ENCODE assay signal across 30 cellular contexts in the genomic region with DNA sequence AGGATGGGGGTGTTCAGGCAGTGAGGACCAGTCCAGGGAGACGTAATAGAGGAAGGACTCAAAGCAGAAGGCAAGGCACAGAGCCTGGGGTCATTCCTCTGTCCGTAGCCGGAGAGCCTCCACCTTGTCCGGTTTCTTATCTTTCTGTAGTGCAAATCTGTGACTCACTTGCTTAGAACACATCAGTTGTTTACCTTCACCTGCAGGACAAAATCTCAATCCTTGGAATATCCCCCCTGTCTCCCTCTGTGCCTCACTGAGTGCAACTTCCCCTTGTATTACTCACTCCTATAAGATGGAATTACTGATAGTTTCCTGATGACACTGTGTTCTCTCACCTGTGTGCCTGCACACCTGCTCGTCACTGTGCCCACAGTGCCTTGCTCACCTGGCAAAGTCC.
"Had no signal": no experiment of that assay in that cellular context is flagged by ENCODE, and none has a peak within 500 bp of the region (broad histone marks: within the 10 kb centered on the region; RNA-seq: fewer than 3 reads in every experiment).

No MANE protein-coding gene starts in this region.

- H3K4me1 Mint-ChIP-seq: activated CD4-positive, alpha-beta T cell treated with anti-CD3 and anti-CD28 coated beads for 36 hours; activated CD4-positive, alpha-beta T cell treated with anti-CD3 and anti-CD28 coated beads, Interleukin-2, amount 10 ng/mL, durations not matched to agents 24 days and 14 days; activated CD8-positive, alpha-beta memory T cell treated with anti-CD3 and anti-CD28 coated beads, Interleukin-2, amount 10 ng/mL, durations not matched to agents 7 days and 5 days; activated naive CD4-positive, alpha-beta T cell treated with anti-CD3 and anti-CD28 coated beads, Interleukin-2, amount 10 ng/mL, durations not matched to agents 7 days and 5 days had no signal

- H3K36me3 Mint-ChIP-seq: activated CD4-positive, alpha-beta memory T cell treated with anti-CD3 and anti-CD28 coated beads for 36 hours; activated CD8-positive, alpha-beta memory T cell treated with anti-CD3 and anti-CD28 coated beads, Interleukin-2, amount 10 ng/mL, durations not matched to agents 7 days and 5 days; activated naive CD4-positive, alpha-beta T cell treated with anti-CD3 and anti-CD28 coated beads, Interleukin-2, amount 10 ng/mL, durations not matched to agents 7 days and 5 days; activated naive CD8-positive, alpha-beta T cell had no signal

- H3K4me3 Mint-ChIP-seq: activated CD4-positive, alpha-beta memory T cell treated with anti-CD3 and anti-CD28 coated beads for 36 hours; activated CD4-positive, alpha-beta T cell treated with anti-CD3 and anti-CD28 coated beads for 36 hours; activated CD4-positive, alpha-beta T cell treated with anti-CD3 and anti-CD28 coated beads, Interleukin-2, amount 10 ng/mL, durations not matched to agents 24 days and 14 days; activated CD8-positive, alpha-beta memory T cell treated with anti-CD3 and anti-CD28 coated beads, Interleukin-2, amount 10 ng/mL, durations not matched to agents 7 days and 5 days; activated CD8-positive, alpha-beta T cell treated with anti-CD3 and anti-CD28 coated beads, Interleukin-2, amount 10 ng/mL, durations not matched to agents 7 days and 5 days; activated naive CD4-positive, alpha-beta T cell treated with anti-CD3 and anti-CD28 coated beads, Interleukin-2, amount 10 ng/mL, durations not matched to agents 7 days and 5 days; activated naive CD8-positive, alpha-beta T cell; activated T-helper 1 cell treated with anti-CD3 and anti-CD28 coated beads, Interleukin-12 subunit alpha, Interleukin-12 subunit beta, Interleukin-2, Interleukin-4 antibody, amounts not matched to agents 30 ng/mL and 10 ng/mL and 1 ng/mL, durations not matched to agents 14 hours and 24 hours and 36 hours had no signal

- H3K4me3 ChIP-seq: colonic mucosa, gastrocnemius medialis, heart left ventricle, hepatocyte had no signal

- FAIRE-seq: astrocyte, endometrium, endothelial cell of umbilical vein had no signal

- H3K9me3 Mint-ChIP-seq: activated CD4-positive, alpha-beta memory T cell treated with anti-CD3 and anti-CD28 coated beads for 36 hours; activated CD4-positive, alpha-beta T cell treated with anti-CD3 and anti-CD28 coated beads, Interleukin-2, amount 10 ng/mL, durations not matched to agents 24 days and 14 days; activated naive CD4-positive, alpha-beta T cell treated with anti-CD3 and anti-CD28 coated beads, Interleukin-2, amount 10 ng/mL, durations not matched to agents 7 days and 5 days; activated T-helper 1 cell treated with anti-CD3 and anti-CD28 coated beads, Interleukin-12 subunit alpha, Interleukin-12 subunit beta, Interleukin-2, Interleukin-4 antibody, amounts not matched to agents 30 ng/mL and 10 ng/mL and 1 ng/mL, durations not matched to agents 14 hours and 24 hours and 36 hours had no signal

- DNase-seq: activated CD4-positive, alpha-beta memory T cell treated with anti-CD3 and anti-CD28 coated beads for 36 hours; activated CD4-positive, alpha-beta T cell treated with anti-CD3 and anti-CD28 coated beads for 36 hours; activated CD4-positive, alpha-beta T cell treated with anti-CD3 and anti-CD28 coated beads, Interleukin-2, amount 10 ng/mL, durations not matched to agents 24 days and 14 days; activated CD4-positive, CD25-positive, alpha-beta regulatory T cell; activated CD4-positive, CD25-positive, alpha-beta regulatory T cell treated with anti-CD3 and anti-CD28 coated beads, Interleukin-2, amount 50 U/mL, for 72 hours; activated CD8-positive, alpha-beta memory T cell treated with anti-CD3 and anti-CD28 coated beads, Interleukin-2, amount 50 U/mL, for 4 hours; activated CD8-positive, alpha-beta T cell treated with anti-CD3 and anti-CD28 coated beads, Interleukin-2, amount 10 ng/mL, durations not matched to agents 7 days and 5 days; activated gamma-delta T cell; activated naive CD4-positive, alpha-beta T cell; activated naive CD4-positive, alpha-beta T cell treated with anti-CD3 and anti-CD28 coated beads, Interleukin-2, amount 10 ng/mL, durations not matched to agents 7 days and 5 days; activated T-cell treated with anti-CD3 and anti-CD28 coated beads, Interleukin-2, amount 50 U/mL, for 1 hour; activated T-cell treated with anti-CD3 and anti-CD28 coated beads, Interleukin-2, amount 50 U/mL, for 48 hours; amniotic stem cell; anterior cingulate cortex; brain microvascular endothelial cell; caudate nucleus; colonic mucosa; effector CD8-positive, alpha-beta T cell; foreskin fibroblast; gastrocnemius medialis; glutamatergic neuron; heart left ventricle; T-helper 2 cell had no signal

- H3K36me3 ChIP-seq: brain microvascular endothelial cell, colonic mucosa, gastrocnemius medialis, heart left ventricle had no signal

- H3K27me3 Mint-ChIP-seq: activated naive CD4-positive, alpha-beta T cell treated with anti-CD3 and anti-CD28 coated beads, Interleukin-2, amount 10 ng/mL, durations not matched to agents 7 days and 5 days had no signal

- H3K27me3 ChIP-seq: brain microvascular endothelial cell, colonic mucosa, hepatocyte had no signal

- H3K27ac Mint-ChIP-seq: activated CD4-positive, alpha-beta memory T cell treated with anti-CD3 and anti-CD28 coated beads for 36 hours; activated CD4-positive, alpha-beta T cell treated with anti-CD3 and anti-CD28 coated beads for 36 hours; activated CD4-positive, alpha-beta T cell treated with anti-CD3 and anti-CD28 coated beads, Interleukin-2, amount 10 ng/mL, durations not matched to agents 24 days and 14 days; activated CD8-positive, alpha-beta memory T cell treated with anti-CD3 and anti-CD28 coated beads, Interleukin-2, amount 10 ng/mL, durations not matched to agents 7 days and 5 days; activated CD8-positive, alpha-beta T cell treated with anti-CD3 and anti-CD28 coated beads, Interleukin-2, amount 10 ng/mL, durations not matched to agents 7 days and 5 days; activated naive CD4-positive, alpha-beta T cell treated with anti-CD3 and anti-CD28 coated beads, Interleukin-2, amount 10 ng/mL, durations not matched to agents 7 days and 5 days; activated naive CD8-positive, alpha-beta T cell; activated T-helper 1 cell treated with anti-CD3 and anti-CD28 coated beads, Interleukin-12 subunit alpha, Interleukin-12 subunit beta, Interleukin-2, Interleukin-4 antibody, amounts not matched to agents 30 ng/mL and 10 ng/mL and 1 ng/mL, durations not matched to agents 14 hours and 24 hours and 36 hours had no signal
